In the genomic region with DNA sequence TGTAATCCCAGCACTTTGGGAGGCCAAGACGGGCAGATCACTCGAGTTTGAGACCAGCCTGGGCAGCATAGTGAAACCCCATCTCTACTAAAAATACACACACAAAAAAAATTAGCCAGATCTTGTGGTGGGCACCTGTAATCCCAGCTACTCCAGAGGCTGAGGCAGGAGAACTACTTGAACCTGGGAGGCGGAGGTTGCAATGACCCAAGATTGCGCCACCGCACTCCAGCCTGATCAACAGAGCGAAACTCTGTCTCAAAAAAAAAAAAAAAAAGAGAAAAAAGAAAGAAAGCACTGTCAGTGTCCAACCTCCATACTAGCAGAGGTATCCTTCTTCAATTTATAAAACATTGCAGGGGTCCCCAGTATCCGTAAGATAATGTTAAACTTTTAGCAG, we compare ENCODE assay signal across 18 cellular contexts.
"Had no signal": no experiment of that assay in that cellular context is flagged by ENCODE, and none has a peak within 500 bp of the region (broad histone marks: within the 10 kb centered on the region; RNA-seq: fewer than 3 reads in every experiment).

No MANE protein-coding gene starts in this region.

- DNase-seq: endodermal cell; erythroblast; foreskin melanocyte; head of caudate nucleus; kidney; left cardiac atrium; mammary epithelial cell; naive thymus-derived CD4-positive, alpha-beta T cell; posterior cingulate gyrus; sigmoid colon; stimulated activated CD4-positive, alpha-beta T cell treated with anti-CD3 and anti-CD28 coated beads, Interleukin-2, amount 100 ng/mL, for 24 hours; stimulated activated naive CD8-positive, alpha-beta T cell treated with anti-CD3 and anti-CD28 coated beads, Interleukin-15, Interleukin-2, amounts not matched to agents 100 U/mL and 50 U/mL, for 24 hours had no signal

- H3K4me1 ChIP-seq: suprapubic skin had no signal

- H3K4me3 ChIP-seq: hepatocyte, sigmoid colon, skin epidermis, suprapubic skin, thyroid gland had no signal

- H3K9me3 Mint-ChIP-seq: dendritic cell treated with granulocyte-macrophage colony-stimulating factor and Interleukin-4, amounts not matched to agents 40 ng/mL and 50 ng/mL, for 4 days; endodermal cell; naive thymus-derived CD4-positive, alpha-beta T cell; neural crest cell had no signal

- H3K27me3 Mint-ChIP-seq: dendritic cell treated with granulocyte-macrophage colony-stimulating factor and Interleukin-4, amounts not matched to agents 40 ng/mL and 50 ng/mL, for 4 days; naive thymus-derived CD4-positive, alpha-beta T cell had no signal

- H3K4me1 Mint-ChIP-seq: endodermal cell had no signal

- H3K4me3 Mint-ChIP-seq: dendritic cell treated with granulocyte-macrophage colony-stimulating factor and Interleukin-4, amounts not matched to agents 40 ng/mL and 50 ng/mL, for 4 days; endodermal cell; neural crest cell had no signal

- H3K27ac Mint-ChIP-seq: dendritic cell treated with granulocyte-macrophage colony-stimulating factor and Interleukin-4, amounts not matched to agents 40 ng/mL and 50 ng/mL, for 4 days; endodermal cell had no signal

- H3K27ac ChIP-seq: hepatocyte, sigmoid colon, skin epidermis, suprapubic skin, thyroid gland had no signal

- H3K9me3 ChIP-seq: sigmoid colon, suprapubic skin, thyroid gland had no signal

- H3K27me3 ChIP-seq: hepatocyte, sigmoid colon, suprapubic skin, thyroid gland had no signal

- H3K36me3 ChIP-seq: sigmoid colon, suprapubic skin, thyroid gland had no signal
